Comparison of ENCODE assay signal across 20 cellular contexts in the genomic region with DNA sequence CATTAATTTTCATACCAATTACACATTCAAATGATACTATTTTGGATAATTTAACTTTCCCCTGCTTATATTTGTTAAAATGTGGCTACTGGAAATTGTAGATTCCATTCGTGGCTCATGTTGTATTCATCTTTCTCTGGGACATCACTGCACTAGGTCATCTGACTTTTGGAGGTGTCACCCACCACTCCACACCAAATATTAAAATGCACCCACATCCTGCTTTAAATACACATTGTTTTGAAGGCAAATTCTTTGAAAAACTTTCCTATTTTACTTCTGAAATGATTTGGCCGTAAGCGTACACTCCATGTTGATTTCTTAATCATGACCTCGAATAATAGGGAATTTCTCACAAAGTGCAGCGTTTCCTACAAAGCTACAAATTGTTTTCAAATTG. TPM values are rescaled to one million over a fixed set of nuclear protein-coding genes. Genes with fewer than 3 reads are reported as not detected.
DNase-seq lines count a peak whose midpoint lies in the region; ATAC-seq and TF ChIP-seq lines count a peak whose summit lies in the region.
"Had no signal": no experiment of that assay in that cellular context is flagged by ENCODE, and none has a peak within 500 bp of the region (broad histone marks: within the 10 kb centered on the region; RNA-seq: fewer than 3 reads in every experiment).

No MANE protein-coding gene starts in this region.

- no peak for TF ChIP-seq POLR2A in esophagus muscularis mucosa (IDR thresholded peaks at IDR 0.05; ENCODE audit: low read depth)
- TF ChIP-seq POLR2A in sigmoid colon (IDR thresholded peaks at IDR 0.05), result no peak

- no peaks in the 10 kb centered on the region for H3K9me3 Mint-ChIP-seq in CD8-positive, alpha-beta T cell

- peak overlapping the region in 3 of 11 experiments; percentile 7 to 16 (median 7); a peak in 1 of 22 replicates for H3K4me2 ChIP-seq in BLaER1 treated with 17β-estradiol and CSF1 and Interleukin-3, amounts not matched to agents 10 nM and 100 nM

- no peak overlapping the region for H3K4me3 Mint-ChIP-seq in CD8-positive, alpha-beta T cell

- TF ChIP-seq CTCF in CD8-positive, alpha-beta T cell (IDR thresholded peaks at IDR 0.05), result no peak
- TF ChIP-seq CTCF in esophagus muscularis mucosa (IDR thresholded peaks at IDR 0.05) (no peak), sigmoid colon (IDR thresholded peaks at IDR 0.05) (no peak)

- WGBS in esophagus muscularis mucosa, result 85% methylated on average over 5 of the region's 5 CpGs
- WGBS in sigmoid colon, 2 donors, result 84 to 85% methylated on average over 5 of the region's 5 CpGs

- peaks cover 49% of the 10 kb centered on the region for H3K36me3 Mint-ChIP-seq in CD8-positive, alpha-beta T cell

- no peak for ATAC-seq in CD8-positive, alpha-beta T cell
- ATAC-seq in HG03175 (IDR thresholded peaks at IDR 0.05; ENCODE audit: unreplicated experiment), result no peak

- peaks cover 3 to 46% (median 18%) of the 10 kb centered on the region in 11 experiments; a peak in 21 of 22 replicates for H3K36me3 ChIP-seq in BLaER1 treated with 17β-estradiol and CSF1 and Interleukin-3, amounts not matched to agents 10 nM and 100 nM
- H3K36me3 ChIP-seq in CD8-positive, alpha-beta T cell (ENCODE audit: insufficient read depth, low read length), result peaks cover 9% of the 10 kb centered on the region
- H3K36me3 ChIP-seq in SK-N-MC (ENCODE audit: insufficient read depth, low read length) (peaks cover 17% of the 10 kb centered on the region; the same call in 1 of the 2 replicates), esophagus muscularis mucosa (peaks cover 17 to 54% (median 37%) of the 10 kb centered on the region in 4 donors), sigmoid colon (peaks cover 0 to 30% (median 3%) of the 10 kb centered on the region in 4 donors)

- CTCF ChIA-PET in CD8-positive, alpha-beta T cell (lab: Charles Lee), result interaction anchor here (0.7 to 4.8 kb wide), 33 partner anchors 8 to 235 kb away, joined by 3 to 43 read pairs (median 6); a partner anchor contains a TSS

- no peak for TF ChIP-seq EP300 in esophagus muscularis mucosa (IDR thresholded peaks at IDR 0.05)
- TF ChIP-seq EP300 in sigmoid colon (IDR thresholded peaks at IDR 0.05), result no peak

- H3K4me1 ChIP-seq in BLaER1 treated with 17β-estradiol and CSF1 and Interleukin-3, amounts not matched to agents 10 nM and 100 nM, result peaks cover 0 to 28% (median 10%) of the 10 kb centered on the region in 10 experiments; a peak in 14 of 20 replicates
- peaks cover 12% of the 10 kb centered on the region for H3K4me1 ChIP-seq in CD8-positive, alpha-beta T cell (ENCODE audit: insufficient read depth, low read length)
- H3K4me1 ChIP-seq in esophagus muscularis mucosa, result peaks cover 0 to 14% (median 6%) of the 10 kb centered on the region in 4 donors
- H3K4me1 ChIP-seq in sigmoid colon, result peaks cover 0 to 11% (median 0%) of the 10 kb centered on the region in 4 donors
- H3K4me1 ChIP-seq: BE2C, Caco-2, thyroid gland had no signal

- peak overlapping the region in 7 of 11 experiments; percentile 37 to 58 (median 55); a peak in 9 of 22 replicates for H3K27ac ChIP-seq in BLaER1 treated with 17β-estradiol and CSF1 and Interleukin-3, amounts not matched to agents 10 nM and 100 nM
- no peak overlapping the region for H3K27ac ChIP-seq in CD8-positive, alpha-beta T cell (ENCODE audit: low read depth, low read length)
- H3K27ac ChIP-seq in SK-N-MC (no peak overlapping the region), esophagus muscularis mucosa (replicated peaks in 1 of 4) (peak overlapping the region; percentile 15 to 55 (median 40)), sigmoid colon (peak overlapping the region in 1 of 4 donors; percentile 26)
- H3K27ac ChIP-seq: left ventricle myocardium inferior, stomach, thyroid gland had no signal

- H3K9me3 ChIP-seq in BLaER1 treated with 17β-estradiol and CSF1 and Interleukin-3, amounts not matched to agents 10 nM and 100 nM (replicated peaks in 1 of 11), result no peaks in the 10 kb centered on the region
- no peaks in the 10 kb centered on the region for H3K9me3 ChIP-seq in CD8-positive, alpha-beta T cell (ENCODE audit: low read length)
- H3K9me3 ChIP-seq in SK-N-MC (ENCODE audit: low read depth, low read length), result no peaks in the 10 kb centered on the region
- H3K9me3 ChIP-seq in esophagus muscularis mucosa, result no peaks in the 10 kb centered on the region
- H3K9me3 ChIP-seq in sigmoid colon, result no peaks in the 10 kb centered on the region
- H3K9me3 ChIP-seq: BE2C, Caco-2, stomach, thyroid gland had no signal

- H3K4me3 ChIP-seq in BLaER1 treated with 17β-estradiol and CSF1 and Interleukin-3, amounts not matched to agents 10 nM and 100 nM, result no peak overlapping the region
- no peak overlapping the region for H3K4me3 ChIP-seq in CD8-positive, alpha-beta T cell (ENCODE audit: low read depth, low read length)
- no peak overlapping the region for H3K4me3 ChIP-seq in SK-N-MC
- H3K4me3 ChIP-seq in esophagus muscularis mucosa, result no peak overlapping the region
- no peak overlapping the region for H3K4me3 ChIP-seq in sigmoid colon
- H3K4me3 ChIP-seq: left ventricle myocardium inferior, stomach, thyroid gland had no signal

- no peak for DNase-seq in CD8-positive, alpha-beta T cell
- DNase-seq in SK-N-MC (ENCODE audit: low read depth, low spot score), result no peak
- DNase-seq in esophagus muscularis mucosa (ENCODE audit: extremely low spot score), result no peak
- DNase-seq in iPS-NIHi7 (ENCODE audit: extremely low spot score), result no peak
- no peak for DNase-seq in sigmoid colon
- DNase-seq: cortex of kidney, NCI-H1436 treated with DMSO at 0.1 percent for 48 hours had no signal

- peak overlapping the region in 7 of 11 experiments; percentile 2 to 53 (median 40); a peak in 5 of 22 replicates for H3K9ac ChIP-seq in BLaER1 treated with 17β-estradiol and CSF1 and Interleukin-3, amounts not matched to agents 10 nM and 100 nM
- peak overlapping the region; percentile 45 for H3K9ac ChIP-seq in SK-N-MC (ENCODE audit: insufficient read length)

- intact Hi-C loops in CD8-positive, alpha-beta T cell (cut with DNase I, micrococcal nuclease), result loop anchor here (1.0 to 10.0 kb wide), 2 partner anchors 10 to 842 kb away; a partner anchor contains a TSS
- intact Hi-C loops in esophagus muscularis mucosa (cut with DNase I), result loop anchor here (5.0 to 10.0 kb wide), 2 partner anchors 210 to 822 kb away; no protein-coding TSS in a partner anchor
- intact Hi-C loops in sigmoid colon (cut with DNase I), result loop anchor here (10.0 kb wide), 2 partner anchors 332 to 852 kb away; a partner anchor contains a TSS

- H3K27ac Mint-ChIP-seq in CD8-positive, alpha-beta T cell, result peak overlapping the region; percentile 17
- H3K27ac Mint-ChIP-seq: progenitor cell of endocrine pancreas had no signal

- H4K20me1 ChIP-seq in BLaER1 treated with 17β-estradiol and CSF1 and Interleukin-3, amounts not matched to agents 10 nM and 100 nM, result peaks cover 0 to 27% (median under 1%) of the 10 kb centered on the region in 11 experiments; a peak in 7 of 22 replicates

- POLR2A ChIA-PET in CD8-positive, alpha-beta T cell (lab: Charles Lee), result interaction anchor here (0.9 kb wide), 2 partner anchors 16 to 113 kb away, joined by 3 read pairs; no protein-coding TSS in a partner anchor

- H3K27me3 ChIP-seq in BLaER1 treated with 17β-estradiol and CSF1 and Interleukin-3, amounts not matched to agents 10 nM and 100 nM, result no peaks in the 10 kb centered on the region
- no peaks in the 10 kb centered on the region for H3K27me3 ChIP-seq in CD8-positive, alpha-beta T cell (ENCODE audit: insufficient read depth, low read length)
- H3K27me3 ChIP-seq in esophagus muscularis mucosa (no peaks in the 10 kb centered on the region), sigmoid colon (no peaks in the 10 kb centered on the region)
- H3K27me3 ChIP-seq: BE2C, stomach, thyroid gland had no signal

- peaks cover 22% of the 10 kb centered on the region for H3K4me1 Mint-ChIP-seq in CD8-positive, alpha-beta T cell (ENCODE audit: low read depth)

- no peaks in the 10 kb centered on the region for H3K27me3 Mint-ChIP-seq in CD8-positive, alpha-beta T cell (ENCODE audit: low read depth)
- H3K27me3 Mint-ChIP-seq: progenitor cell of endocrine pancreas had no signal

RNA-seq across cellular contexts. Expression of a gene that starts 8.7 kb away (rescaled TPM):
- 100 to 1,000 TPM; 739 to 743 TPM for total RNA-seq in CD8-positive, alpha-beta T cell
- total RNA-seq in esophagus muscularis mucosa, result 100 to 1,000 TPM in 2 of 4 donors, 10 to 100 TPM in 2; 67.6 to 203 (median 139) TPM
- total RNA-seq in sigmoid colon, result 10 to 100 TPM; 48.5 to 94.2 (median 78.8) TPM
- 10 to 100 TPM; 31.4 to 59.9 (median 34.8) TPM for polyA plus RNA-seq in sigmoid colon

RNA-seq across cellular contexts. Expression of a gene that starts 31.5 kb away (rescaled TPM):
- 10 to 100 TPM; 58.9 to 59.4 TPM for total RNA-seq in CD8-positive, alpha-beta T cell
- total RNA-seq in esophagus muscularis mucosa (10 to 100 TPM; 15.0 to 24.1 (median 21.5) TPM), sigmoid colon (10 to 100 TPM; 13.6 to 20.9 (median 17.1) TPM)
- 10 to 100 TPM; 13.8 to 18.3 (median 16.4) TPM for polyA plus RNA-seq in sigmoid colon

RNA-seq across cellular contexts. Expression of a gene that starts 52.9 kb away (rescaled TPM):
- not detected for total RNA-seq in CD8-positive, alpha-beta T cell
- total RNA-seq in esophagus muscularis mucosa (not detected), sigmoid colon (not detected)
- not detected for polyA plus RNA-seq in sigmoid colon
- total RNA-seq: Caco-2, cardiac septum, left ventricle myocardium inferior, mesenteric fat pad, myocyte, progenitor cell of endocrine pancreas, sciatic nerve, stomach, thyroid gland had no signal
- polyA plus RNA-seq: esophagus, stomach had no signal

Comparison
In these comparisons a context has a peak if more than half of its experiments do, and no peak if none do; other contexts are left out.
1. H3K27ac ChIP-seq: peak in BLaER1 treated with 17β-estradiol and CSF1 and Interleukin-3, amounts not matched to agents 10 nM and 100 nM (7 of 11) and esophagus muscularis mucosa (4 of 4); none in CD8-positive, alpha-beta T cell (single experiment) and SK-N-MC (single experiment).